1 cellular context compared by ENCODE assay signal in genomic region chr10:100372415-100373297, GRCh38.
TF ChIP-seq lines count a peak whose summit lies in the region.

No MANE protein-coding gene starts in this region.

TF ChIP-seq in K562, 482 proteins besides CTCF, POLR2A, EP300 and RAD21 (continues in another document):
- peak in 1 of 2 experiments; percentile 29; a peak in 1 of 4 replicates for TF ChIP-seq MAZ (CRISPR knock-in tag; conservative IDR thresholded peaks at IDR 0.05 in 1 of 2, IDR thresholded peaks at IDR 0.05 in 1 of 2)
- no peak for TF ChIP-seq PRPF4 (IDR thresholded peaks at IDR 0.05; ENCODE audit: insufficient read depth, low read depth, low read length, poor library complexity, severe bottlenecking)
- TF ChIP-seq ZNF766 (CRISPR knock-in tag; conservative IDR thresholded peaks at IDR 0.05): 0 out of 2 replicates have a peak, but pooled peaks have one; percentile 51
- TF ChIP-seq SMAD3 (CRISPR knock-in tag; conservative IDR thresholded peaks at IDR 0.05): no peak; the same call in 1 of the 2 replicates
- 0 out of 2 replicates have a peak, but pooled peaks have one; percentile 38 for TF ChIP-seq CXXC5 (CRISPR knock-in tag; IDR thresholded peaks at IDR 0.05)
- no peak for TF ChIP-seq ZFP91 (CRISPR knock-in tag; IDR thresholded peaks at IDR 0.05)
- TF ChIP-seq ZFP30 (CRISPR knock-in tag; IDR thresholded peaks at IDR 0.05; ENCODE audit: borderline replicate concordance): no peak
- peak in 1 of 2 experiments; percentile 40 for TF ChIP-seq AFF1 (IDR thresholded peaks at IDR 0.05; ENCODE audit: low read depth in 1 of 2, partially characterized antibody in 2 of 2)
- TF ChIP-seq DMBX1 (CRISPR knock-in tag; IDR thresholded peaks at IDR 0.05; ENCODE audit: borderline replicate concordance): peak; percentile 43; the same call in 1 of the 2 replicates
- no peak for TF ChIP-seq ZNF639 (CRISPR knock-in tag; conservative IDR thresholded peaks at IDR 0.05 in 1 of 2, IDR thresholded peaks at IDR 0.05 in 1 of 2)
- TF ChIP-seq TAF9B (IDR thresholded peaks at IDR 0.05; ENCODE audit: partially characterized antibody): no peak
- no peak; the same call in 1 of the 2 replicates for TF ChIP-seq PHF8 (IDR thresholded peaks at IDR 0.05; ENCODE audit: borderline replicate concordance, low read length)
- peak; percentile 74; the same call in 1 of the 2 replicates for TF ChIP-seq HLTF (IDR thresholded peaks at IDR 0.05)
- TF ChIP-seq KAT7 (CRISPR knock-in tag; IDR thresholded peaks at IDR 0.05; ENCODE audit: borderline replicate concordance): 0 out of 2 replicates have a peak, but pooled peaks have one; percentile 33
- 0 out of 2 replicates have a peak, but pooled peaks have one; percentile 27 for TF ChIP-seq THRB (CRISPR knock-in tag; conservative IDR thresholded peaks at IDR 0.05)
- TF ChIP-seq ZC3H4 (CRISPR knock-in tag; IDR thresholded peaks at IDR 0.05; ENCODE audit: borderline replicate concordance): peak; percentile 83; the same call in 1 of the 2 replicates
- no peak; a peak in 1 of 6 replicates for TF ChIP-seq ZBTB11 (CRISPR knock-in tag; IDR thresholded peaks at IDR 0.05)
- TF ChIP-seq MLLT1 (IDR thresholded peaks at IDR 0.05): peak in 1 of 2 experiments; percentile 72; a peak in 2 of 4 replicates
- peak in 1 of 2 experiments; percentile 54; a peak in 2 of 4 replicates for TF ChIP-seq TEAD1 (CRISPR knock-in tag; IDR thresholded peaks at IDR 0.05)
- no peak for TF ChIP-seq ZNF318 (IDR thresholded peaks at IDR 0.05; ENCODE audit: borderline replicate concordance in 1 of 2, low read depth in 1 of 2)
- TF ChIP-seq NFRKB (IDR thresholded peaks at IDR 0.05; ENCODE audit: low read depth): peak; percentile 58
- 0 out of 4 replicates have a peak, but pooled peaks of 1 of the 2 experiments have one; percentile 11 for TF ChIP-seq ETV6 (IDR thresholded peaks at IDR 0.05; ENCODE audit: borderline replicate concordance in 1 of 2, low read depth in 2 of 2, low read length in 1 of 2)
- TF ChIP-seq ETV6 (CRISPR knock-in tag; IDR thresholded peaks at IDR 0.05; ENCODE audit: borderline replicate concordance): no peak
